Comparison of ENCODE assay signal across 1 cellular context in genomic region chr15:56973463-56973862, GRCh38.
TF ChIP-seq lines count a peak whose summit lies in the region.

No MANE protein-coding gene starts in this region.

TF ChIP-seq in SK-N-SH treated with all-trans-retinoic acid at 6 μM for 48 hours, 23 proteins besides CTCF, POLR2A, EP300 and RAD21 (continued from another document):
- TF ChIP-seq, protein P1, sequence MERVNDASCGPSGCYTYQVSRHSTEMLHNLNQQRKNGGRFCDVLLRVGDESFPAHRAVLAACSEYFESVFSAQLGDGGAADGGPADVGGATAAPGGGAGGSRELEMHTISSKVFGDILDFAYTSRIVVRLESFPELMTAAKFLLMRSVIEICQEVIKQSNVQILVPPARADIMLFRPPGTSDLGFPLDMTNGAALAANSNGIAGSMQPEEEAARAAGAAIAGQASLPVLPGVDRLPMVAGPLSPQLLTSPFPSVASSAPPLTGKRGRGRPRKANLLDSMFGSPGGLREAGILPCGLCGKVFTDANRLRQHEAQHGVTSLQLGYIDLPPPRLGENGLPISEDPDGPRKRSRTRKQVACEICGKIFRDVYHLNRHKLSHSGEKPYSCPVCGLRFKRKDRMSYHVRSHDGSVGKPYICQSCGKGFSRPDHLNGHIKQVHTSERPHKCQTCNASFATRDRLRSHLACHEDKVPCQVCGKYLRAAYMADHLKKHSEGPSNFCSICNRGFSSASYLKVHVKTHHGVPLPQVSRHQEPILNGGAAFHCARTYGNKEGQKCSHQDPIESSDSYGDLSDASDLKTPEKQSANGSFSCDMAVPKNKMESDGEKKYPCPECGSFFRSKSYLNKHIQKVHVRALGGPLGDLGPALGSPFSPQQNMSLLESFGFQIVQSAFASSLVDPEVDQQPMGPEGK (CRISPR knock-in tag; IDR thresholded peaks at IDR 0.05; ENCODE audit: borderline replicate concordance), result no peak
- no peak for TF ChIP-seq TOX (CRISPR knock-in tag; IDR thresholded peaks at IDR 0.05; ENCODE audit: borderline replicate concordance)
- no peak for TF ChIP-seq ZNF70 (CRISPR knock-in tag; IDR thresholded peaks at IDR 0.05)
- TF ChIP-seq RARB (CRISPR knock-in tag; IDR thresholded peaks at IDR 0.05), result no peak
- no peak for TF ChIP-seq BACH2 (CRISPR knock-in tag; IDR thresholded peaks at IDR 0.05; ENCODE audit: borderline replicate concordance)
TF ChIP-seq in SK-N-SH treated with all-trans-retinoic acid at 6 μM for 48 hours: peak in this region for 0.
